Comparison of ENCODE assay signal across 25 cellular contexts in genomic region chr5:151598556-151598955, GRCh38. TPM values are rescaled to one million over a fixed set of nuclear protein-coding genes. Genes with fewer than 3 reads are reported as not detected.
"Had no signal": no experiment of that assay in that cellular context is flagged by ENCODE, and none has a peak within 500 bp of the region (broad histone marks: within the 10 kb centered on the region; RNA-seq: fewer than 3 reads in every experiment).

No MANE protein-coding gene starts in this region.

- H3K4me3 ChIP-seq: gastrocnemius medialis, hepatocyte, prostate gland, skin epidermis, tibial artery had no signal

- H2AFZ ChIP-seq: hepatocyte had no signal

- H3K4me1 ChIP-seq: gastrocnemius medialis, prostate gland had no signal

- H3K79me2 ChIP-seq: hepatocyte had no signal

- H3K9me3 Mint-ChIP-seq: activated B cell treated with CpG ODN at 0.5 μM for 24 hours; activated naive CD4-positive, alpha-beta T cell treated with anti-CD3 and anti-CD28 coated beads, Interleukin-2, amount 50 U/mL, for 24 hours; activated naive CD8-positive, alpha-beta T cell treated with anti-CD3 and anti-CD28 coated beads, Interleukin-2, amount 50 U/mL, for 24 hours; activated T-helper 2 cell treated with anti-CD3 and anti-CD28 coated beads, Interferon-gamma antibody, Interleukin-2, Interleukin-4, amounts not matched to agents 10 μg/mL and 5 μg/mL and 100 μg/mL, durations not matched to agents 14 hours and 24 hours and 36 hours; endodermal cell; mesothelial cell of epicardium; naive B cell; nephron progenitor cell; stimulated activated memory B cell treated with anti-CD40 and anti-IgM and Interleukin-4, amounts not matched to agents 10 μg/mL and 1 μg/mL and 100 μg/mL, for 72 hours; stimulated activated naive CD8-positive, alpha-beta T cell treated with anti-CD3 and anti-CD28 coated beads, Interleukin-15, amount 100 ng/mL, for 72 hours had no signal

- H3K4me3 Mint-ChIP-seq: activated B cell treated with CpG ODN at 0.5 μM for 24 hours; activated naive CD4-positive, alpha-beta T cell treated with anti-CD3 and anti-CD28 coated beads, Interleukin-2, amount 50 U/mL, for 24 hours; activated naive CD8-positive, alpha-beta T cell treated with anti-CD3 and anti-CD28 coated beads, Interleukin-2, amount 50 U/mL, for 24 hours; endodermal cell; mesothelial cell of epicardium; naive B cell; nephron progenitor cell; stimulated activated memory B cell treated with anti-CD40 and anti-IgM and Interleukin-4, amounts not matched to agents 10 μg/mL and 1 μg/mL and 100 μg/mL, for 72 hours; stimulated activated naive CD8-positive, alpha-beta T cell treated with anti-CD3 and anti-CD28 coated beads, Interleukin-15, amount 100 ng/mL, for 72 hours had no signal

- DNase-seq: activated B cell treated with CpG ODN at 0.5 μM for 24 hours; activated CD4-positive, alpha-beta T cell treated with anti-CD3 and anti-CD28 coated beads, Interleukin-2, amount 50 U/mL, for 4 hours; activated CD8-positive, alpha-beta memory T cell treated with anti-CD3 and anti-CD28 coated beads, Interleukin-2, amount 50 U/mL, for 4 hours; activated naive CD8-positive, alpha-beta T cell treated with anti-CD3 and anti-CD28 coated beads, Interleukin-2, amount 50 U/mL, for 24 hours; activated T-cell treated with anti-CD3 and anti-CD28 coated beads, Interleukin-2, amount 50 U/mL, for 1 hour; amygdala; caudate nucleus; gastrocnemius medialis; left colon; naive B cell; nephron progenitor cell; retina; stimulated activated CD4-positive, alpha-beta T cell treated with anti-CD3 and anti-CD28 coated beads, Interleukin-4, amount 100 ng/mL, for 24 hours; stimulated activated naive CD8-positive, alpha-beta T cell treated with anti-CD3 and anti-CD28 coated beads, Interleukin-15, amount 100 ng/mL, for 72 hours; tibial artery had no signal

- ATAC-seq: activated naive CD8-positive, alpha-beta T cell treated with anti-CD3 and anti-CD28 coated beads, Interleukin-2, amount 50 U/mL, for 24 hours; gastrocnemius medialis; left colon; sciatic nerve; stimulated activated memory B cell treated with anti-CD40 and anti-IgM and Interleukin-4, amounts not matched to agents 10 μg/mL and 1 μg/mL and 100 μg/mL, for 72 hours; stimulated activated naive CD8-positive, alpha-beta T cell treated with anti-CD3 and anti-CD28 coated beads, Interleukin-15, amount 100 ng/mL, for 72 hours had no signal

- H3K36me3 Mint-ChIP-seq: activated naive CD4-positive, alpha-beta T cell treated with anti-CD3 and anti-CD28 coated beads, Interleukin-2, amount 50 U/mL, for 24 hours; mesothelial cell of epicardium; naive B cell; stimulated activated memory B cell treated with anti-CD40 and anti-IgM and Interleukin-4, amounts not matched to agents 10 μg/mL and 1 μg/mL and 100 μg/mL, for 72 hours had no signal

- H3K9me3 ChIP-seq: gastrocnemius medialis, neutrophil, prostate gland, tibial artery had no signal

- H3K27ac ChIP-seq: gastrocnemius medialis, hepatocyte, neutrophil, prostate gland, tibial artery had no signal

- H3K27me3 ChIP-seq: gastrocnemius medialis, hepatocyte, neutrophil, tibial artery had no signal

- H3K27ac Mint-ChIP-seq: activated B cell treated with CpG ODN at 0.5 μM for 24 hours; activated naive CD4-positive, alpha-beta T cell treated with anti-CD3 and anti-CD28 coated beads, Interleukin-2, amount 50 U/mL, for 24 hours; activated naive CD8-positive, alpha-beta T cell treated with anti-CD3 and anti-CD28 coated beads, Interleukin-2, amount 50 U/mL, for 24 hours; activated T-helper 2 cell treated with anti-CD3 and anti-CD28 coated beads, Interferon-gamma antibody, Interleukin-2, Interleukin-4, amounts not matched to agents 10 μg/mL and 5 μg/mL and 100 μg/mL, durations not matched to agents 14 hours and 24 hours and 36 hours; endodermal cell; naive B cell; nephron progenitor cell; stimulated activated memory B cell treated with anti-CD40 and anti-IgM and Interleukin-4, amounts not matched to agents 10 μg/mL and 1 μg/mL and 100 μg/mL, for 72 hours; stimulated activated naive CD8-positive, alpha-beta T cell treated with anti-CD3 and anti-CD28 coated beads, Interleukin-15, amount 100 ng/mL, for 72 hours had no signal

- H3K36me3 ChIP-seq: gastrocnemius medialis, neutrophil, prostate gland, tibial artery had no signal

- H3K4me1 Mint-ChIP-seq: activated B cell treated with CpG ODN at 0.5 μM for 24 hours; activated naive CD4-positive, alpha-beta T cell treated with anti-CD3 and anti-CD28 coated beads, Interleukin-2, amount 50 U/mL, for 24 hours; activated naive CD8-positive, alpha-beta T cell treated with anti-CD3 and anti-CD28 coated beads, Interleukin-2, amount 50 U/mL, for 24 hours; stimulated activated memory B cell treated with anti-CD40 and anti-IgM and Interleukin-4, amounts not matched to agents 10 μg/mL and 1 μg/mL and 100 μg/mL, for 72 hours; stimulated activated naive CD8-positive, alpha-beta T cell treated with anti-CD3 and anti-CD28 coated beads, Interleukin-15, amount 100 ng/mL, for 72 hours had no signal

- H3K4me2 ChIP-seq: hepatocyte had no signal

- H3K27me3 Mint-ChIP-seq: activated B cell treated with CpG ODN at 0.5 μM for 24 hours; activated naive CD4-positive, alpha-beta T cell treated with anti-CD3 and anti-CD28 coated beads, Interleukin-2, amount 50 U/mL, for 24 hours; activated naive CD8-positive, alpha-beta T cell treated with anti-CD3 and anti-CD28 coated beads, Interleukin-2, amount 50 U/mL, for 24 hours; stimulated activated naive CD8-positive, alpha-beta T cell treated with anti-CD3 and anti-CD28 coated beads, Interleukin-15, amount 100 ng/mL, for 72 hours had no signal

RNA-seq across cellular contexts. Expression of gene FAT2, which starts 7.4 kb away (rescaled TPM):
- total RNA-seq: gastrocnemius medialis, left colon had no signal
